ENCODE assay signal across 8 cellular contexts in genomic region chr5:2017540-2018389, GRCh38.
DNase-seq lines count a peak whose midpoint lies in the region; ATAC-seq and TF ChIP-seq lines count a peak whose summit lies in the region.

No MANE protein-coding gene starts in this region.

- no peak overlapping the region for H3K4me3 ChIP-seq in fibroblast of pulmonary artery (replicated peaks; ENCODE audit: low read depth, low read length)

- in situ Hi-C loops in GM13976 (cut with MboI; ENCODE audit: low sequenced_read_pairs, unreplicated experiment) = loop anchor here (25.0 kb wide), 1 partner anchor 280 kb away; no protein-coding TSS in a partner anchor

- ATAC-seq in GM21390 (IDR thresholded peaks at IDR 0.05; ENCODE audit: unreplicated experiment) (no peak), HG03457 (IDR thresholded peaks at IDR 0.05; ENCODE audit: unreplicated experiment) (no peak), HG03045 (IDR thresholded peaks at IDR 0.05; ENCODE audit: unreplicated experiment) (no peak)

- DNase-seq in AG08396 (ENCODE audit: low spot score) = peak; percentile 34
- DNase-seq in GM13976 (ENCODE audit: low spot score) = peak; percentile 71
- peak; percentile 47 for DNase-seq in OCI-M1 (lab: John Stamatoyannopoulos, UW)
- peak; percentile 41 for DNase-seq in fibroblast of pulmonary artery (ENCODE audit: low read depth)
- no peak for DNase-seq in DMS153 treated with DMSO at 0.1 percent for 48 hours (lab: John Stamatoyannopoulos, UW; ENCODE audit: unreplicated experiment)

- peak; percentile 33 for TF ChIP-seq CTCF in GM13976 (IDR thresholded peaks at IDR 0.05; ENCODE audit: borderline replicate concordance, control extremely low read depth, extremely low read depth, insufficient read depth, missing control alignments)
- TF ChIP-seq CTCF in fibroblast of pulmonary artery (IDR thresholded peaks at IDR 0.05; ENCODE audit: low read length, missing control alignments) = peak; percentile 59
